2 cellular contexts compared by ENCODE assay signal in the genomic region with DNA sequence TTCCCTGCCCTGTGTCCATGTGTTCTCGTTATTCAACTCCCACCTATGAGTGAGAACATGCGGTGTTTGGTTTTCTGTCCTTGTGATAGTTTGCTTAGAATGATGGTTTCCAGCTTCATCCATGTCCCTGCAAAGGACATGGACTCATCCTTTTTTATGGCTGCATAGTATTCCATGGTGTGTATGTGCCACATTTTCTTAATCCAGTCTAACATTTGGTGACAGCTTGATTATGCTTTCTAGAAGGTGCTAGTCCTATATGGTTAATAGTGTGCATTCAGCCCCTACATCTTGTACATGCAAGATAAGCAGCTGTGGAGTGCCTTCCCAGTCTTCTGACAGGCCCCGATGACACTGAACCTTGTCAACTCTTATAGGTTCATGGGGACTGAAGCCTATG. TPM values are rescaled to one million over a fixed set of nuclear protein-coding genes. Genes with fewer than 3 reads are reported as not detected.
"Had no signal": no experiment of that assay in that cellular context is flagged by ENCODE, and none has a peak within 500 bp of the region (broad histone marks: within the 10 kb centered on the region; RNA-seq: fewer than 3 reads in every experiment).

No MANE protein-coding gene starts in this region.

RNA-seq across cellular contexts. Expression of a gene that starts 28.5 kb away (rescaled TPM):
- total RNA-seq: thyroid gland, vagina had no signal
